ENCODE assay signal across 9 cellular contexts in the genomic region with DNA sequence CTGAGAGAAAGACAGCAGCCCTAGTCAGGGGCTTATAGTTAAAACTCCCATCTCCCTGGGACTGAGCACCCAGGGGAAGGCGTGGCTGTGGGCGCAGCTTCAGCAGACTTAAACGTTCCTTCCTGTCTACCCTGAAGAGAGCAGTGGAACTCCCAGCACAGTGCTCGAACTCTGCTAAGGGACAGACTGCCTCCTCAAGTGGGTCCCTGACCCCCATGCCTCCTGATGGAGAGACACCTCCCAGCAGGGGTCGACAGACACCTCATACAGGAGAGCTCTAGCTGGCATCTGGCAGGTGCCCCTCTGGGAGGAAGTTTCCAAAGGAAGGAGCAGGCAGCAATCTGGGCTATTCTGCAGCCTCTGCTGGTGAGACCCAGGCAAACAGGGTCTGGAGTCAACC. TPM values are rescaled to one million over a fixed set of nuclear protein-coding genes. Genes with fewer than 3 reads are reported as not detected.
"Had no signal": no experiment of that assay in that cellular context is flagged by ENCODE, and none has a peak within 500 bp of the region (broad histone marks: within the 10 kb centered on the region; RNA-seq: fewer than 3 reads in every experiment).

No MANE protein-coding gene starts in this region.

RNA-seq across cellular contexts. Expression of a gene that starts 51.0 kb away (rescaled TPM):
- total RNA-seq: activated naive CD4-positive, alpha-beta T cell treated with anti-CD3 and anti-CD28 coated beads for 36 hours; activated naive CD4-positive, alpha-beta T cell treated with anti-CD3 and anti-CD28 coated beads, Interleukin-2, amount 50 U/mL, for 72 hours; activated naive CD8-positive, alpha-beta T cell treated with anti-CD3 and anti-CD28 coated beads for 36 hours; activated naive CD8-positive, alpha-beta T cell treated with anti-CD3 and anti-CD28 coated beads, Interleukin-2, amount 10 ng/mL, durations not matched to agents 7 days and 5 days; activated T-cell treated with anti-CD3 and anti-CD28 coated beads, Interleukin-2, amount 50 U/mL, for 4 hours; activated T-cell treated with anti-CD3 and anti-CD28 coated beads, Interleukin-2, amount 50 U/mL, for 72 hours; activated T-helper 1 cell treated with anti-CD3 and anti-CD28 coated beads, Interleukin-12 subunit alpha, Interleukin-12 subunit beta, Interleukin-2, Interleukin-4 antibody, amounts not matched to agents 30 ng/mL and 10 ng/mL and 1 ng/mL, durations not matched to agents 14 hours and 24 hours and 36 hours; activated T-helper 17 cell treated with anti-CD3 and anti-CD28 coated beads, Interleukin-2, amount 50 U/mL, for 72 hours; activated T-helper 2 cell treated with anti-CD3 and anti-CD28 coated beads, Interferon-gamma antibody, Interleukin-2, Interleukin-4, amounts not matched to agents 10 μg/mL and 5 μg/mL and 100 μg/mL, durations not matched to agents 14 hours and 24 hours and 36 hours had no signal
